In genomic region chr2:235041221-235041917, GRCh38 we compare ENCODE assay signal across 14 cellular contexts.
DNase-seq lines count a peak whose midpoint lies in the region; ATAC-seq and TF ChIP-seq lines count a peak whose summit lies in the region.
"Had no signal": no experiment of that assay in that cellular context is flagged by ENCODE, and none has a peak within 500 bp of the region (broad histone marks: within the 10 kb centered on the region; RNA-seq: fewer than 3 reads in every experiment).

No MANE protein-coding gene starts in this region.

- H2AK5ac ChIP-seq in IMR-90 (ENCODE audit: low read depth, low read length) = no peak overlapping the region

- H3K9me1 ChIP-seq in IMR-90 (ENCODE audit: insufficient read depth, low read length) = peaks cover 29% of the 10 kb centered on the region

- no peaks in the 10 kb centered on the region for H3K4me1 Mint-ChIP-seq in MCF 10A (ENCODE audit: insufficient read depth, unreplicated experiment)

- no peak overlapping the region for H2BK15ac ChIP-seq in IMR-90 (ENCODE audit: low read depth, low read length)

- H4K8ac ChIP-seq in IMR-90 (ENCODE audit: low read depth in 2 of 2, low read length in 2 of 2) = no peak overlapping the region

- CTCF ChIA-PET in MCF 10A (lab: Yijun Ruan, JAX) (interaction anchor here (0.6 kb wide), 2 partner anchors 553 to 1219 kb away, joined by 3 read pairs; no protein-coding TSS in a partner anchor), IMR-90 (lab: Yijun Ruan, JAX) (no interaction called here), mammary epithelial cell (lab: Charles Lee; ENCODE audit: low non-redundant PET) (no interaction called here)

- H3K4me3 ChIP-seq in breast epithelium (no peak overlapping the region), IMR-90 (ENCODE audit: insufficient read depth, low read depth, low read length) (no peak overlapping the region), mammary epithelial cell (replicated peaks in 1 of 3; ENCODE audit: insufficient read depth in 1 of 3, low read depth in 2 of 3, low read length in 3 of 3) (no peak overlapping the region)
- H3K4me3 ChIP-seq: GM12878, GM23338 had no signal

- no peak overlapping the region for H3K4me3 Mint-ChIP-seq in MCF 10A (ENCODE audit: unreplicated experiment)
- H3K4me3 Mint-ChIP-seq: CD4-positive, alpha-beta memory T cell; GM23338 had no signal

- intact Hi-C loops in MCF 10A (cut with micrococcal nuclease) = no loop called here
- intact Hi-C loops in breast epithelium (cut with DNase I; ENCODE audit: low total_unique reads) = no loop called here
- intact Hi-C loops in IMR-90 (cut with micrococcal nuclease) = no loop called here
- intact Hi-C loops in mammary epithelial cell (cut with micrococcal nuclease) = no loop called here
- intact Hi-C loops in posterior vena cava (cut with DNase I) = no loop called here

- H3K4ac ChIP-seq in IMR-90 (ENCODE audit: low read depth, low read length) = no peak overlapping the region; the same call in 1 of the 2 replicates

- no peak overlapping the region for H2BK5ac ChIP-seq in IMR-90 (ENCODE audit: low read depth, low read length, poor library complexity, severe bottlenecking)

- no peak overlapping the region for H3K56ac ChIP-seq in IMR-90 (ENCODE audit: extremely low read depth, insufficient read depth, low read length)

- H3K36me3 ChIP-seq in breast epithelium (peaks cover 9% of the 10 kb centered on the region), IMR-90 (ENCODE audit: control insufficient read depth, insufficient read depth, low read length) (peaks cover 77% of the 10 kb centered on the region), mammary epithelial cell (ENCODE audit: insufficient read depth, low read length) (peaks cover 21% of the 10 kb centered on the region)

- POLR2A ChIA-PET in MCF 10A (lab: Yijun Ruan, JAX) (no interaction called here), IMR-90 (lab: Charles Lee; ENCODE audit: unreplicated experiment) (no interaction called here)

- H3K27ac ChIP-seq in breast epithelium (no peak overlapping the region), IMR-90 (ENCODE audit: insufficient read depth, low read length) (no peak overlapping the region), mammary epithelial cell (ENCODE audit: insufficient read depth, low read depth, low read length) (no peak overlapping the region)
- H3K27ac ChIP-seq: C4-2B had no signal

- peaks cover 52% of the 10 kb centered on the region for H3K79me2 ChIP-seq in mammary epithelial cell (ENCODE audit: insufficient read depth, low read length)

- no peak overlapping the region for H2AFZ ChIP-seq in IMR-90 (replicated peaks; ENCODE audit: low read length, poor library complexity)
- H2AFZ ChIP-seq in mammary epithelial cell (ENCODE audit: low read depth, low read length) = no peak overlapping the region
- H2AFZ ChIP-seq: GM23338 had no signal

- H4K5ac ChIP-seq in IMR-90 (ENCODE audit: low read depth, low read length) = no peak overlapping the region

- H3K9ac ChIP-seq in IMR-90 (ENCODE audit: low read depth, low read length) (no peak overlapping the region), mammary epithelial cell (ENCODE audit: insufficient read depth, low read length) (no peak overlapping the region)

- no peak overlapping the region for H2BK120ac ChIP-seq in IMR-90 (ENCODE audit: low read depth, low read length)

- H3K36me3 Mint-ChIP-seq in MCF 10A (ENCODE audit: insufficient read depth, unreplicated experiment) = peaks cover 55% of the 10 kb centered on the region
- H3K36me3 Mint-ChIP-seq: CD4-positive, alpha-beta memory T cell had no signal

- no peak overlapping the region for H3K18ac ChIP-seq in IMR-90 (ENCODE audit: low read depth, low read length)

- in situ Hi-C loops in IMR-90 (cut with MboI; ENCODE audit: low sequenced_read_pairs) (no loop called here), mammary epithelial cell (cut with MboI; ENCODE audit: low sequenced_read_pairs in 2 of 2) (no loop called here)

- no peak overlapping the region for H3K23ac ChIP-seq in IMR-90 (ENCODE audit: low read depth, low read length)

- no peaks in the 10 kb centered on the region for H3K4me1 ChIP-seq in breast epithelium
- H3K4me1 ChIP-seq in IMR-90 (ENCODE audit: control insufficient read depth, insufficient read depth, low read length) = no peaks in the 10 kb centered on the region
- H3K4me1 ChIP-seq in mammary epithelial cell (ENCODE audit: insufficient read depth, low read length) = no peaks in the 10 kb centered on the region
- H3K4me1 ChIP-seq: BE2C had no signal

- peaks cover 26 to 74% of the 10 kb centered on the region in 2 experiments for H3K79me1 ChIP-seq in IMR-90 (ENCODE audit: low read depth in 1 of 2, low read length in 2 of 2)

- H4K20me1 ChIP-seq in IMR-90 (ENCODE audit: insufficient read depth, low read length) (peaks cover 89% of the 10 kb centered on the region), mammary epithelial cell (ENCODE audit: insufficient read depth, low read length) (no peaks in the 10 kb centered on the region)

- H4K91ac ChIP-seq in IMR-90 (ENCODE audit: insufficient read depth, low read depth, low read length) = no peak overlapping the region

- no peak for ATAC-seq in IMR-90 (ENCODE audit: low read depth)
- no peak for ATAC-seq in GM21723 (IDR thresholded peaks at IDR 0.05; ENCODE audit: unreplicated experiment)
- no peak for ATAC-seq in GM21717 (IDR thresholded peaks at IDR 0.05; ENCODE audit: unreplicated experiment)
- ATAC-seq: GM12878, GM23338 had no signal

- no peak overlapping the region for H3K14ac ChIP-seq in IMR-90 (replicated peaks; ENCODE audit: low read depth, low read length)

- H3K9me3 ChIP-seq in breast epithelium (no peaks in the 10 kb centered on the region), IMR-90 (ENCODE audit: control insufficient read depth, insufficient read depth, low read length) (no peaks in the 10 kb centered on the region), mammary epithelial cell (replicated peaks; ENCODE audit: insufficient read depth, low read length) (no peaks in the 10 kb centered on the region)
- H3K9me3 ChIP-seq: BE2C had no signal

- TF ChIP-seq CTCF in MCF 10A (IDR thresholded peaks at IDR 0.05; ENCODE audit: unreplicated experiment) (no peak), breast epithelium (IDR thresholded peaks at IDR 0.05) (no peak), IMR-90 (conservative IDR thresholded peaks at IDR 0.05; ENCODE audit: low read depth, low read length) (no peak), mammary epithelial cell (conservative IDR thresholded peaks at IDR 0.05 in 1 of 2, IDR thresholded peaks at IDR 0.05 in 1 of 2; ENCODE audit: extremely low read depth in 1 of 2, insufficient read depth in 1 of 2, low read depth in 1 of 2, low read length in 2 of 2) (no peak)

- no peaks in the 10 kb centered on the region for H3K9me3 Mint-ChIP-seq in MCF 10A (ENCODE audit: unreplicated experiment)
- H3K9me3 Mint-ChIP-seq: CD4-positive, alpha-beta memory T cell; GM23338 had no signal

- no peak overlapping the region for H2BK20ac ChIP-seq in IMR-90 (ENCODE audit: low read depth, low read length)

- 99% methylated on average over 18 of the region's 31 CpGs; no CpG with 5 or more reads in 1 of the 2 experiments for WGBS in IMR-90 (ENCODE audit: extremely low coverage in 2 of 2, insufficient read length in 1 of 2), 2 experiments
- 89% methylated on average over 18 of the region's 31 CpGs for WGBS in mammary epithelial cell (ENCODE audit: low coverage, missing lambda C conversion rate)

- H3K4me2 ChIP-seq in IMR-90 (ENCODE audit: low read depth, low read length) (no peak overlapping the region), mammary epithelial cell (ENCODE audit: insufficient read depth, low read depth, low read length) (no peak overlapping the region)
- H3K4me2 ChIP-seq: GM23338 had no signal

- no peak for DNase-seq in MCF 10A (ENCODE audit: unreplicated experiment)
- no peak for DNase-seq in breast epithelium (ENCODE audit: low spot score in 2 of 2)
- no peak for DNase-seq in IMR-90
- DNase-seq in mammary epithelial cell = no peak
- peak; percentile 77 for DNase-seq in posterior vena cava (ENCODE audit: low spot score)
- DNase-seq: BE2C; CD4-positive, alpha-beta memory T cell; DMS79; H7 had no signal

- H3K27me3 ChIP-seq in breast epithelium (no peaks in the 10 kb centered on the region), IMR-90 (ENCODE audit: control insufficient read depth, insufficient read depth, low read length) (no peaks in the 10 kb centered on the region), mammary epithelial cell (ENCODE audit: insufficient read depth, low read length) (no peaks in the 10 kb centered on the region)
- H3K27me3 ChIP-seq: BE2C had no signal

- no peaks in the 10 kb centered on the region for H3K27me3 Mint-ChIP-seq in MCF 10A (ENCODE audit: insufficient read depth, unreplicated experiment)

- BruUV-seq in MCF 10A (replicated peaks; lab: Mats Ljungman, UMichigan) (TSS peak; percentile 18), IMR-90 (replicated peaks; lab: Mats Ljungman, UMichigan) (TSS peak; percentile 67), mammary epithelial cell (replicated peaks; lab: Mats Ljungman, UMichigan) (TSS peak; percentile 29)

- dilution Hi-C loops in IMR-90 (cut with HindIII; ENCODE audit: low sequenced_read_pairs, unreplicated experiment) = no loop called here
- dilution Hi-C loops in mammary epithelial cell (cut with HindIII; ENCODE audit: low sequenced_read_pairs) = no loop called here

- TF ChIP-seq POLR2A in breast epithelium (IDR thresholded peaks at IDR 0.05) (no peak), IMR-90 (IDR thresholded peaks at IDR 0.05; ENCODE audit: low read depth, low read length) (no peak)

- TF ChIP-seq RAD21 in IMR-90 (IDR thresholded peaks at IDR 0.05; ENCODE audit: low read length) = no peak

- no peak overlapping the region for H3K27ac Mint-ChIP-seq in MCF 10A (ENCODE audit: low read depth, unreplicated experiment)
- H3K27ac Mint-ChIP-seq: CD4-positive, alpha-beta memory T cell; GM23338 had no signal

- H2AK9ac ChIP-seq in IMR-90 (replicated peaks; ENCODE audit: low read depth, low read length, poor library complexity) = no peak overlapping the region

TF ChIP-seq in IMR-90, 13 proteins besides CTCF, POLR2A, EP300 and RAD21 (continues in another document):
- TF ChIP-seq CEBPB (IDR thresholded peaks at IDR 0.05; ENCODE audit: low read depth, low read length) = no peak
- TF ChIP-seq USF2 (IDR thresholded peaks at IDR 0.05; ENCODE audit: low read depth, low read length) = no peak
- TF ChIP-seq BHLHE40 (IDR thresholded peaks at IDR 0.05; ENCODE audit: low read depth, low read length) = no peak
